1 cellular context compared by ENCODE assay signal in the genomic region with DNA sequence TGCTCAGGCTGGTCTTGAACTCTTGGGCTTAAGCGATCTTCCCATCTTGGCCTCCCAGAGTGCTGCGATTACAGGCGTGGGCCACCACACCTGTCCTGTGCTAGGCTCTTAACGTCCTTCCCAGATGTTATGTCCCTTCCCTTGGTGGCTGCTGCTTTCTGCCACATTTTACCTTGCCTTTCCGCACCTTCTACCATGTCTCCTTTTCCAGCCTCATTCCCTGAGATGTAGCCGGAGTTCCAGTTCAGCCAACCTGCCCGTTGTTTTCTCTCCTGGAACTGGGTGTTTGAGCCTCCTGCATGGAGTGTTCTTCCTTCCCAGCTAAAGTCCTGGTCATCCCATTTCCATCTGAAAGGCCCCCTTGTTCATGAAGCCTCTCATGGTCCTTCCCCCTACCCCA.
TF ChIP-seq lines count a peak whose summit lies in the region.

No MANE protein-coding gene starts in this region.

TF ChIP-seq in H1, 55 proteins besides CTCF, POLR2A, EP300 and RAD21:
- TF ChIP-seq JUN (IDR thresholded peaks at IDR 0.05; ENCODE audit: low read depth, low read length), result no peak
- no peak for TF ChIP-seq KDM1A (IDR thresholded peaks at IDR 0.05; ENCODE audit: borderline replicate concordance, low read length)
- no peak for TF ChIP-seq ASH2L (IDR thresholded peaks at IDR 0.05; ENCODE audit: low read length)
- no peak for TF ChIP-seq SIN3A (conservative IDR thresholded peaks at IDR 0.05 in 1 of 2, IDR thresholded peaks at IDR 0.05 in 1 of 2; ENCODE audit: low read depth in 1 of 2, low read length in 2 of 2)
- TF ChIP-seq RXRA (IDR thresholded peaks at IDR 0.05; ENCODE audit: insufficient read depth, low read depth, low read length), result no peak
- no peak for TF ChIP-seq POLR2AphosphoS5 (IDR thresholded peaks at IDR 0.05; ENCODE audit: low read depth, low read length)
- TF ChIP-seq CBX5 (IDR thresholded peaks at IDR 0.05; ENCODE audit: low read depth, low read length), result no peak
- no peak for TF ChIP-seq CHD2 (IDR thresholded peaks at IDR 0.05; ENCODE audit: low read length)
- no peak for TF ChIP-seq CTBP2 (IDR thresholded peaks at IDR 0.05; ENCODE audit: borderline replicate concordance, insufficient read depth, insufficient read length, low read length)
- no peak for TF ChIP-seq NANOG (IDR thresholded peaks at IDR 0.05; ENCODE audit: insufficient read depth, low read depth, low read length, poor library complexity, severe bottlenecking)
- no peak for TF ChIP-seq TEAD4 (IDR thresholded peaks at IDR 0.05; ENCODE audit: low read depth, low read length)
- TF ChIP-seq JUND (IDR thresholded peaks at IDR 0.05; ENCODE audit: low read length), result no peak
- TF ChIP-seq TAF1 (IDR thresholded peaks at IDR 0.05; ENCODE audit: low read depth, low read length), result no peak
- TF ChIP-seq CHD1 (IDR thresholded peaks at IDR 0.05; ENCODE audit: low read depth, low read length), result no peak
- TF ChIP-seq ZNF274 (IDR thresholded peaks at IDR 0.05; ENCODE audit: borderline replicate concordance, extremely low read depth, low read length), result no peak
- no peak for TF ChIP-seq SUZ12 (IDR thresholded peaks at IDR 0.05; ENCODE audit: low read length)
- TF ChIP-seq SAP30 (IDR thresholded peaks at IDR 0.05; ENCODE audit: insufficient read depth, insufficient replicate concordance, low read length), result no peak
- no peak for TF ChIP-seq CEBPB (IDR thresholded peaks at IDR 0.05; ENCODE audit: low read depth, low read length)
